In genomic region chr16:89842471-89843408, GRCh38 we compare ENCODE assay signal across 1 cellular context.
TF ChIP-seq lines count a peak whose summit lies in the region.

No MANE protein-coding gene starts in this region.

TF ChIP-seq in HepG2, 621 proteins besides CTCF, POLR2A, EP300 and RAD21 (continues in another document):
- TF ChIP-seq HOXA3 (CRISPR knock-in tag; IDR thresholded peaks at IDR 0.05): peak; percentile 22; the same call in 1 of the 2 replicates
- TF ChIP-seq ZNF143 (CRISPR knock-in tag; IDR thresholded peaks at IDR 0.05): 0 out of 2 replicates have a peak, but pooled peaks have one; percentile 27
- TF ChIP-seq, protein P1, sequence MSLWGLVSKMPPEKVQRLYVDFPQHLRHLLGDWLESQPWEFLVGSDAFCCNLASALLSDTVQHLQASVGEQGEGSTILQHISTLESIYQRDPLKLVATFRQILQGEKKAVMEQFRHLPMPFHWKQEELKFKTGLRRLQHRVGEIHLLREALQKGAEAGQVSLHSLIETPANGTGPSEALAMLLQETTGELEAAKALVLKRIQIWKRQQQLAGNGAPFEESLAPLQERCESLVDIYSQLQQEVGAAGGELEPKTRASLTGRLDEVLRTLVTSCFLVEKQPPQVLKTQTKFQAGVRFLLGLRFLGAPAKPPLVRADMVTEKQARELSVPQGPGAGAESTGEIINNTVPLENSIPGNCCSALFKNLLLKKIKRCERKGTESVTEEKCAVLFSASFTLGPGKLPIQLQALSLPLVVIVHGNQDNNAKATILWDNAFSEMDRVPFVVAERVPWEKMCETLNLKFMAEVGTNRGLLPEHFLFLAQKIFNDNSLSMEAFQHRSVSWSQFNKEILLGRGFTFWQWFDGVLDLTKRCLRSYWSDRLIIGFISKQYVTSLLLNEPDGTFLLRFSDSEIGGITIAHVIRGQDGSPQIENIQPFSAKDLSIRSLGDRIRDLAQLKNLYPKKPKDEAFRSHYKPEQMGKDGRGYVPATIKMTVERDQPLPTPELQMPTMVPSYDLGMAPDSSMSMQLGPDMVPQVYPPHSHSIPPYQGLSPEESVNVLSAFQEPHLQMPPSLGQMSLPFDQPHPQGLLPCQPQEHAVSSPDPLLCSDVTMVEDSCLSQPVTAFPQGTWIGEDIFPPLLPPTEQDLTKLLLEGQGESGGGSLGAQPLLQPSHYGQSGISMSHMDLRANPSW (CRISPR knock-in tag; IDR thresholded peaks at IDR 0.05; ENCODE audit: borderline replicate concordance): 0 out of 2 replicates have a peak, but pooled peaks have one; percentile 17
- no peak for TF ChIP-seq ZNF484 (CRISPR knock-in tag; IDR thresholded peaks at IDR 0.05; ENCODE audit: borderline replicate concordance, low read depth)
- peak; percentile 64; the same call in 1 of the 2 replicates for TF ChIP-seq ZMYM2 (CRISPR knock-in tag; IDR thresholded peaks at IDR 0.05)
- TF ChIP-seq ZFX (CRISPR knock-in tag; IDR thresholded peaks at IDR 0.05; ENCODE audit: low read depth): peak; percentile 45
- TF ChIP-seq, protein P2, sequence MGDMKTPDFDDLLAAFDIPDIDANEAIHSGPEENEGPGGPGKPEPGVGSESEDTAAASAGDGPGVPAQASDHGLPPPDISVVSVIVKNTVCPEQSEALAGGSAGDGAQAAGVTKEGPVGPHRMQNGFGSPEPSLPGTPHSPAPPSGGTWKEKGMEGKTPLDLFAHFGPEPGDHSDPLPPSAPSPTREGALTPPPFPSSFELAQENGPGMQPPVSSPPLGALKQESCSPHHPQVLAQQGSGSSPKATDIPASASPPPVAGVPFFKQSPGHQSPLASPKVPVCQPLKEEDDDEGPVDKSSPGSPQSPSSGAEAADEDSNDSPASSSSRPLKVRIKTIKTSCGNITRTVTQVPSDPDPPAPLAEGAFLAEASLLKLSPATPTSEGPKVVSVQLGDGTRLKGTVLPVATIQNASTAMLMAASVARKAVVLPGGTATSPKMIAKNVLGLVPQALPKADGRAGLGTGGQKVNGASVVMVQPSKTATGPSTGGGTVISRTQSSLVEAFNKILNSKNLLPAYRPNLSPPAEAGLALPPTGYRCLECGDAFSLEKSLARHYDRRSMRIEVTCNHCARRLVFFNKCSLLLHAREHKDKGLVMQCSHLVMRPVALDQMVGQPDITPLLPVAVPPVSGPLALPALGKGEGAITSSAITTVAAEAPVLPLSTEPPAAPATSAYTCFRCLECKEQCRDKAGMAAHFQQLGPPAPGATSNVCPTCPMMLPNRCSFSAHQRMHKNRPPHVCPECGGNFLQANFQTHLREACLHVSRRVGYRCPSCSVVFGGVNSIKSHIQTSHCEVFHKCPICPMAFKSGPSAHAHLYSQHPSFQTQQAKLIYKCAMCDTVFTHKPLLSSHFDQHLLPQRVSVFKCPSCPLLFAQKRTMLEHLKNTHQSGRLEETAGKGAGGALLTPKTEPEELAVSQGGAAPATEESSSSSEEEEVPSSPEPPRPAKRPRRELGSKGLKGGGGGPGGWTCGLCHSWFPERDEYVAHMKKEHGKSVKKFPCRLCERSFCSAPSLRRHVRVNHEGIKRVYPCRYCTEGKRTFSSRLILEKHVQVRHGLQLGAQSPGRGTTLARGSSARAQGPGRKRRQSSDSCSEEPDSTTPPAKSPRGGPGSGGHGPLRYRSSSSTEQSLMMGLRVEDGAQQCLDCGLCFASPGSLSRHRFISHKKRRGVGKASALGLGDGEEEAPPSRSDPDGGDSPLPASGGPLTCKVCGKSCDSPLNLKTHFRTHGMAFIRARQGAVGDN (CRISPR knock-in tag; IDR thresholded peaks at IDR 0.05): peak; percentile 79
- TF ChIP-seq, protein P3, sequence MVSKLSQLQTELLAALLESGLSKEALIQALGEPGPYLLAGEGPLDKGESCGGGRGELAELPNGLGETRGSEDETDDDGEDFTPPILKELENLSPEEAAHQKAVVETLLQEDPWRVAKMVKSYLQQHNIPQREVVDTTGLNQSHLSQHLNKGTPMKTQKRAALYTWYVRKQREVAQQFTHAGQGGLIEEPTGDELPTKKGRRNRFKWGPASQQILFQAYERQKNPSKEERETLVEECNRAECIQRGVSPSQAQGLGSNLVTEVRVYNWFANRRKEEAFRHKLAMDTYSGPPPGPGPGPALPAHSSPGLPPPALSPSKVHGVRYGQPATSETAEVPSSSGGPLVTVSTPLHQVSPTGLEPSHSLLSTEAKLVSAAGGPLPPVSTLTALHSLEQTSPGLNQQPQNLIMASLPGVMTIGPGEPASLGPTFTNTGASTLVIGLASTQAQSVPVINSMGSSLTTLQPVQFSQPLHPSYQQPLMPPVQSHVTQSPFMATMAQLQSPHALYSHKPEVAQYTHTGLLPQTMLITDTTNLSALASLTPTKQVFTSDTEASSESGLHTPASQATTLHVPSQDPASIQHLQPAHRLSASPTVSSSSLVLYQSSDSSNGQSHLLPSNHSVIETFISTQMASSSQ (IDR thresholded peaks at IDR 0.05; ENCODE audit: low read depth): no peak
- TF ChIP-seq, protein P3 (CRISPR knock-in tag; IDR thresholded peaks at IDR 0.05; ENCODE audit: borderline replicate concordance): 0 out of 2 replicates have a peak, but pooled peaks have one; percentile 6
- peak; percentile 22; the same call in 1 of the 2 replicates for TF ChIP-seq ETV5 (CRISPR knock-in tag; IDR thresholded peaks at IDR 0.05; ENCODE audit: borderline replicate concordance)
- TF ChIP-seq, protein P4, sequence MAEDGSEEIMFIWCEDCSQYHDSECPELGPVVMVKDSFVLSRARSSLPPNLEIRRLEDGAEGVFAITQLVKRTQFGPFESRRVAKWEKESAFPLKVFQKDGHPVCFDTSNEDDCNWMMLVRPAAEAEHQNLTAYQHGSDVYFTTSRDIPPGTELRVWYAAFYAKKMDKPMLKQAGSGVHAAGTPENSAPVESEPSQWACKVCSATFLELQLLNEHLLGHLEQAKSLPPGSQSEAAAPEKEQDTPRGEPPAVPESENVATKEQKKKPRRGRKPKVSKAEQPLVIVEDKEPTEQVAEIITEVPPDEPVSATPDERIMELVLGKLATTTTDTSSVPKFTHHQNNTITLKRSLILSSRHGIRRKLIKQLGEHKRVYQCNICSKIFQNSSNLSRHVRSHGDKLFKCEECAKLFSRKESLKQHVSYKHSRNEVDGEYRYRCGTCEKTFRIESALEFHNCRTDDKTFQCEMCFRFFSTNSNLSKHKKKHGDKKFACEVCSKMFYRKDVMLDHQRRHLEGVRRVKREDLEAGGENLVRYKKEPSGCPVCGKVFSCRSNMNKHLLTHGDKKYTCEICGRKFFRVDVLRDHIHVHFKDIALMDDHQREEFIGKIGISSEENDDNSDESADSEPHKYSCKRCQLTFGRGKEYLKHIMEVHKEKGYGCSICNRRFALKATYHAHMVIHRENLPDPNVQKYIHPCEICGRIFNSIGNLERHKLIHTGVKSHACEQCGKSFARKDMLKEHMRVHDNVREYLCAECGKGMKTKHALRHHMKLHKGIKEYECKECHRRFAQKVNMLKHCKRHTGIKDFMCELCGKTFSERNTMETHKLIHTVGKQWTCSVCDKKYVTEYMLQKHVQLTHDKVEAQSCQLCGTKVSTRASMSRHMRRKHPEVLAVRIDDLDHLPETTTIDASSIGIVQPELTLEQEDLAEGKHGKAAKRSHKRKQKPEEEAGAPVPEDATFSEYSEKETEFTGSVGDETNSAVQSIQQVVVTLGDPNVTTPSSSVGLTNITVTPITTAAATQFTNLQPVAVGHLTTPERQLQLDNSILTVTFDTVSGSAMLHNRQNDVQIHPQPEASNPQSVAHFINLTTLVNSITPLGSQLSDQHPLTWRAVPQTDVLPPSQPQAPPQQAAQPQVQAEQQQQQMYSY (CRISPR knock-in tag; IDR thresholded peaks at IDR 0.05): no peak
- peak; percentile 35 for TF ChIP-seq RBM22 (optimal IDR thresholded peaks at IDR 0.05; ENCODE audit: low read length)
- TF ChIP-seq ZBTB26 (CRISPR knock-in tag; IDR thresholded peaks at IDR 0.05; ENCODE audit: borderline replicate concordance): peak; percentile 35
- 0 out of 2 replicates have a peak, but pooled peaks have one; percentile 1 for TF ChIP-seq SP5 (CRISPR knock-in tag; IDR thresholded peaks at IDR 0.05; ENCODE audit: borderline replicate concordance, low read depth)
- TF ChIP-seq, protein P5, sequence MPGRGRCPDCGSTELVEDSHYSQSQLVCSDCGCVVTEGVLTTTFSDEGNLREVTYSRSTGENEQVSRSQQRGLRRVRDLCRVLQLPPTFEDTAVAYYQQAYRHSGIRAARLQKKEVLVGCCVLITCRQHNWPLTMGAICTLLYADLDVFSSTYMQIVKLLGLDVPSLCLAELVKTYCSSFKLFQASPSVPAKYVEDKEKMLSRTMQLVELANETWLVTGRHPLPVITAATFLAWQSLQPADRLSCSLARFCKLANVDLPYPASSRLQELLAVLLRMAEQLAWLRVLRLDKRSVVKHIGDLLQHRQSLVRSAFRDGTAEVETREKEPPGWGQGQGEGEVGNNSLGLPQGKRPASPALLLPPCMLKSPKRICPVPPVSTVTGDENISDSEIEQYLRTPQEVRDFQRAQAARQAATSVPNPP (CRISPR knock-in tag; IDR thresholded peaks at IDR 0.05): no peak
- TF ChIP-seq ZSCAN25 (CRISPR knock-in tag; IDR thresholded peaks at IDR 0.05): 0 out of 2 replicates have a peak, but pooled peaks have one; percentile 3
- peak; percentile 18 for TF ChIP-seq POLR2AphosphoS5 (IDR thresholded peaks at IDR 0.05; ENCODE audit: low read depth, low read length)
- TF ChIP-seq GFI1 (CRISPR knock-in tag; IDR thresholded peaks at IDR 0.05; ENCODE audit: borderline replicate concordance): peak; percentile 59; the same call in 1 of the 2 replicates
- TF ChIP-seq ZNF121 (CRISPR knock-in tag; IDR thresholded peaks at IDR 0.05): peak; percentile 82
- TF ChIP-seq ZNF605 (CRISPR knock-in tag; IDR thresholded peaks at IDR 0.05): peak; percentile 50; the same call in 1 of the 2 replicates
- peak; percentile 92 for TF ChIP-seq ZNF629 (CRISPR knock-in tag; conservative IDR thresholded peaks at IDR 0.05)
- 0 out of 2 replicates have a peak, but pooled peaks have one; percentile 16 for TF ChIP-seq KAT7 (CRISPR knock-in tag; IDR thresholded peaks at IDR 0.05; ENCODE audit: borderline replicate concordance)
- TF ChIP-seq, protein P6, sequence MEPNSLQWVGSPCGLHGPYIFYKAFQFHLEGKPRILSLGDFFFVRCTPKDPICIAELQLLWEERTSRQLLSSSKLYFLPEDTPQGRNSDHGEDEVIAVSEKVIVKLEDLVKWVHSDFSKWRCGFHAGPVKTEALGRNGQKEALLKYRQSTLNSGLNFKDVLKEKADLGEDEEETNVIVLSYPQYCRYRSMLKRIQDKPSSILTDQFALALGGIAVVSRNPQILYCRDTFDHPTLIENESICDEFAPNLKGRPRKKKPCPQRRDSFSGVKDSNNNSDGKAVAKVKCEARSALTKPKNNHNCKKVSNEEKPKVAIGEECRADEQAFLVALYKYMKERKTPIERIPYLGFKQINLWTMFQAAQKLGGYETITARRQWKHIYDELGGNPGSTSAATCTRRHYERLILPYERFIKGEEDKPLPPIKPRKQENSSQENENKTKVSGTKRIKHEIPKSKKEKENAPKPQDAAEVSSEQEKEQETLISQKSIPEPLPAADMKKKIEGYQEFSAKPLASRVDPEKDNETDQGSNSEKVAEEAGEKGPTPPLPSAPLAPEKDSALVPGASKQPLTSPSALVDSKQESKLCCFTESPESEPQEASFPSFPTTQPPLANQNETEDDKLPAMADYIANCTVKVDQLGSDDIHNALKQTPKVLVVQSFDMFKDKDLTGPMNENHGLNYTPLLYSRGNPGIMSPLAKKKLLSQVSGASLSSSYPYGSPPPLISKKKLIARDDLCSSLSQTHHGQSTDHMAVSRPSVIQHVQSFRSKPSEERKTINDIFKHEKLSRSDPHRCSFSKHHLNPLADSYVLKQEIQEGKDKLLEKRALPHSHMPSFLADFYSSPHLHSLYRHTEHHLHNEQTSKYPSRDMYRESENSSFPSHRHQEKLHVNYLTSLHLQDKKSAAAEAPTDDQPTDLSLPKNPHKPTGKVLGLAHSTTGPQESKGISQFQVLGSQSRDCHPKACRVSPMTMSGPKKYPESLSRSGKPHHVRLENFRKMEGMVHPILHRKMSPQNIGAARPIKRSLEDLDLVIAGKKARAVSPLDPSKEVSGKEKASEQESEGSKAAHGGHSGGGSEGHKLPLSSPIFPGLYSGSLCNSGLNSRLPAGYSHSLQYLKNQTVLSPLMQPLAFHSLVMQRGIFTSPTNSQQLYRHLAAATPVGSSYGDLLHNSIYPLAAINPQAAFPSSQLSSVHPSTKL (CRISPR knock-in tag; IDR thresholded peaks at IDR 0.05): peak; percentile 24; the same call in 1 of the 2 replicates
- peak; percentile 24; the same call in 1 of the 2 replicates for TF ChIP-seq FOXC1 (CRISPR knock-in tag; IDR thresholded peaks at IDR 0.05; ENCODE audit: borderline replicate concordance)
- TF ChIP-seq ZNF768 (CRISPR knock-in tag; IDR thresholded peaks at IDR 0.05): peak; percentile 13; the same call in 1 of the 2 replicates
- TF ChIP-seq YEATS4 (CRISPR knock-in tag; IDR thresholded peaks at IDR 0.05; ENCODE audit: borderline replicate concordance): no peak
- TF ChIP-seq ZFP91 (CRISPR knock-in tag; IDR thresholded peaks at IDR 0.05; ENCODE audit: borderline replicate concordance): peak; percentile 62; the same call in 1 of the 2 replicates
